In the genomic region with DNA sequence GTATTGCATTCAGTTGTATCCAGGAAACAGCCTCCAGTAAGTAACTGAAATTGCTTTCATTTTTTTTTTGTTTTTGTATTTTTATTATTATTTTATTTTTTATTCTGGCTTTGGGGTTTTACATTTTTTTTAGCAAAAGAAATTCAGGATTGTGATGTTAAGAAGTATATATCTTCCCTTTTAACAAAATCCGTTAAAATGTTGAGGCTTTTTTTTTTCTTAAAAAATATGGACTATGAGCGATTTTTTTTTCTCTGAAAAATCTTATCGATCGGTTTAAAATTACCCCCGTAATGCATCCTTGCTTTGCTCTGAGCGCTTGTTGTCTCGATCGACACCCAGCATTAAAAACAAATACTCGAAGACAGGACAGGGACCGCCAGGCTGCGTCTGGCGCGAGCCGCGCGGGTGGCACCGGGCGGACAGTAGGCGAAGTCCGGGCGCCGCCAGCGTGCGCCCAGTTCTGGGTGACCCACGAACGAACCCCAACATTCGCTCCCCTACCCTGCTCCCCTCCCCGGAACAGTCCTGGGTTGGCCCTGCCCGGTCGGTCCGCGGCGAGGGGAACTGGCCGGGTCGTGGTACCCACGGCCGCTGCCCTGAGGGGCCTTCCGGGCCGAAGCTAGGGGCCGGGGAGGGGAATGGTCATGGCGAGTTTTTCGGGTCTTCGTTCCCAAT, we compare ENCODE assay signal across 8 cellular contexts. TPM values are rescaled to one million over a fixed set of nuclear protein-coding genes. Genes with fewer than 3 reads are reported as not detected.
A peak's percentile ranks its signal among the peaks of the same experiment; 100 is the strongest.
DNase-seq lines count a peak whose midpoint lies in the region; ATAC-seq and TF ChIP-seq lines count a peak whose summit lies in the region.

No MANE protein-coding gene starts in this region.

- H3K9me3 Mint-ChIP-seq in activated T-helper 17 cell treated with anti-CD3 and anti-CD28 coated beads, Interleukin-2, amount 50 U/mL, for 72 hours = no peaks in the 10 kb centered on the region

- no peak for TF ChIP-seq POLR2A in suprapubic skin (IDR thresholded peaks at IDR 0.05)

- H3K9me3 ChIP-seq in suprapubic skin = no peaks in the 10 kb centered on the region

- peak overlapping the region; percentile 86 for H3K4me3 ChIP-seq in suprapubic skin

- no peak for TF ChIP-seq CTCF in suprapubic skin (IDR thresholded peaks at IDR 0.05)

- peak overlapping the region; percentile 57 for H3K4me3 Mint-ChIP-seq in activated T-helper 17 cell treated with anti-CD3 and anti-CD28 coated beads, Interleukin-2, amount 50 U/mL, for 72 hours

- H3K27ac Mint-ChIP-seq in activated T-helper 17 cell treated with anti-CD3 and anti-CD28 coated beads, Interleukin-2, amount 50 U/mL, for 72 hours = no peak overlapping the region

- H3K27me3 ChIP-seq in suprapubic skin = no peaks in the 10 kb centered on the region

- no peaks in the 10 kb centered on the region for H3K36me3 ChIP-seq in suprapubic skin

- WGBS in suprapubic skin = under 1% methylated on average over 27 of the region's 43 CpGs

- H3K4me1 Mint-ChIP-seq in activated T-helper 17 cell treated with anti-CD3 and anti-CD28 coated beads, Interleukin-2, amount 50 U/mL, for 72 hours = peaks cover 8% of the 10 kb centered on the region

- DNase-seq in NCI-H748 (lab: John Stamatoyannopoulos, UW; ENCODE audit: unreplicated experiment) = peak; percentile 74
- DNase-seq in NCI-H748 treated with DMSO at 0.1 percent for 48 hours (lab: John Stamatoyannopoulos, UW) = no peak
- peak; percentile 39 for DNase-seq in kidney tubule cell (ENCODE audit: low spot score)
- no peak for DNase-seq in suprapubic skin (ENCODE audit: low spot score in 2 of 2)
- no peak for DNase-seq in KG1 (lab: John Stamatoyannopoulos, UW)
- DNase-seq in activated effector memory CD4-positive, alpha-beta T cell treated with Interleukin-2 at 50 U/mL for 16 hours = no peak

- peaks cover 24% of the 10 kb centered on the region for H3K36me3 Mint-ChIP-seq in activated T-helper 17 cell treated with anti-CD3 and anti-CD28 coated beads, Interleukin-2, amount 50 U/mL, for 72 hours (ENCODE audit: low read depth)

- peaks cover 40% of the 10 kb centered on the region for H3K27me3 Mint-ChIP-seq in activated T-helper 17 cell treated with anti-CD3 and anti-CD28 coated beads, Interleukin-2, amount 50 U/mL, for 72 hours

- no peak for ATAC-seq in activated T-helper 17 cell treated with anti-CD3 and anti-CD28 coated beads, Interleukin-2, amount 50 U/mL, for 72 hours (replicated peaks)
- ATAC-seq in GM18502 (IDR thresholded peaks at IDR 0.05; ENCODE audit: poor library complexity, unreplicated experiment) = no peak

- no peak for TF ChIP-seq EP300 in suprapubic skin (IDR thresholded peaks at IDR 0.05)

- peaks cover 56% of the 10 kb centered on the region for H3K4me1 ChIP-seq in suprapubic skin

- peak overlapping the region; percentile 96 for H3K27ac ChIP-seq in suprapubic skin

RNA-seq across cellular contexts. Expression of a gene that starts 0.5 kb away (rescaled TPM):
- total RNA-seq in activated T-helper 17 cell treated with anti-CD3 and anti-CD28 coated beads, Interleukin-2, amount 50 U/mL, for 72 hours = under 1 TPM in 1 of 2 donors, not detected in 1; 0.26 TPM
- 10 to 100 TPM in 2 of 4 donors, 1 to 10 TPM in 2; 4.5 to 19.3 (median 12.2) TPM for total RNA-seq in suprapubic skin

Comparison
In these comparisons a context has a peak if more than half of its experiments do, and no peak if none do; other contexts are left out.
1. DNase-seq: peak in NCI-H748 (single experiment) and kidney tubule cell (single experiment); none in NCI-H748 treated with DMSO at 0.1 percent for 48 hours (single experiment), suprapubic skin (0 of 2), KG1 (single experiment) and activated effector memory CD4-positive, alpha-beta T cell treated with Interleukin-2 at 50 U/mL for 16 hours (single experiment).
2. RNA of a gene that starts 0.5 kb away (total RNA-seq): 4.5 to 19.3 TPM in suprapubic skin; 0.26 TPM in activated T-helper 17 cell treated with anti-CD3 and anti-CD28 coated beads, Interleukin-2, amount 50 U/mL, for 72 hours; every median in the first group is over 4 times any median in the second.